3 cellular contexts compared by ENCODE assay signal in genomic region chr1:45286521-45286920, GRCh38. TPM values are rescaled to one million over a fixed set of nuclear protein-coding genes. Genes with fewer than 3 reads are reported as not detected.
"Had no signal": no experiment of that assay in that cellular context is flagged by ENCODE, and none has a peak within 500 bp of the region (broad histone marks: within the 10 kb centered on the region; RNA-seq: fewer than 3 reads in every experiment).

No MANE protein-coding gene starts in this region.

RNA-seq across cellular contexts. Expression of gene HPDL, which starts 40.2 kb away (rescaled TPM):
- total RNA-seq: right atrium auricular region, smooth muscle cell had no signal
- polyA plus RNA-seq: neural cell had no signal
